In genomic region chr16:4814046-4814445, GRCh38 we compare ENCODE assay signal across 19 cellular contexts. TPM values are rescaled to one million over a fixed set of nuclear protein-coding genes. Genes with fewer than 3 reads are reported as not detected.
DNase-seq lines count a peak whose midpoint lies in the region; ATAC-seq, FAIRE-seq and TF ChIP-seq lines count a peak whose summit lies in the region.
"Had no signal": no experiment of that assay in that cellular context is flagged by ENCODE, and none has a peak within 500 bp of the region (broad histone marks: within the 10 kb centered on the region; RNA-seq: fewer than 3 reads in every experiment).

No MANE protein-coding gene starts in this region.

- no peak overlapping the region for H3K27ac ChIP-seq in GM12878 (ENCODE audit: control insufficient read depth, insufficient read depth)
- peak overlapping the region; percentile 57 to 94 (median 82) for H3K27ac ChIP-seq in heart left ventricle
- peak overlapping the region; percentile 48 to 61 for H3K27ac ChIP-seq in prostate gland
- H3K27ac ChIP-seq in thoracic aorta, result peak overlapping the region; percentile 22 to 43
- no peak overlapping the region for H3K27ac ChIP-seq in kidney (ENCODE audit: low read depth in 2 of 2, low read length in 2 of 2)
- H3K27ac ChIP-seq: GM23248 had no signal

- H3K9me3 ChIP-seq in GM12878 (replicated peaks; ENCODE audit: control insufficient read depth, insufficient read depth, low read length) (no peaks in the 10 kb centered on the region), heart left ventricle (no peaks in the 10 kb centered on the region), prostate gland (no peaks in the 10 kb centered on the region), thoracic aorta (no peaks in the 10 kb centered on the region), kidney (ENCODE audit: control insufficient read depth in 1 of 2, low read length in 2 of 2) (no peaks in the 10 kb centered on the region)

- CTCF ChIA-PET in GM12878 (lab: Yijun Ruan, JAX), result no interaction called here

- H3K4me1 ChIP-seq in GM12878 (ENCODE audit: control insufficient read depth, insufficient read depth, low read length) (no peaks in the 10 kb centered on the region), heart left ventricle (peaks cover 0 to 19% (median 2%) of the 10 kb centered on the region in 12 donors), prostate gland (replicated peaks) (peaks cover 9% of the 10 kb centered on the region), thoracic aorta (ENCODE audit: control insufficient read depth in 1 of 2, low read depth in 2 of 2) (peaks cover 0 to 17% of the 10 kb centered on the region in 2 donors), kidney (ENCODE audit: control insufficient read depth in 1 of 2, insufficient read depth in 1 of 2, low read depth in 1 of 2, low read length in 2 of 2) (no peaks in the 10 kb centered on the region)

- H3K4me3 ChIP-seq in GM12878, result no peak overlapping the region
- no peak overlapping the region for H3K4me3 ChIP-seq in heart left ventricle
- no peak overlapping the region for H3K4me3 ChIP-seq in prostate gland
- no peak overlapping the region for H3K4me3 ChIP-seq in thoracic aorta
- no peak overlapping the region for H3K4me3 ChIP-seq in kidney (ENCODE audit: low read length in 2 of 2)
- H3K4me3 ChIP-seq: GM23248 had no signal

- H4K20me1 ChIP-seq in GM12878 (ENCODE audit: control insufficient read depth, insufficient read depth), result no peaks in the 10 kb centered on the region

- TF ChIP-seq CTCF in GM12878 (IDR thresholded peaks at IDR 0.05 in 2 of 3, conservative IDR thresholded peaks at IDR 0.05 in 1 of 3; ENCODE audit: control insufficient read depth in 2 of 3, extremely low read depth in 1 of 3, insufficient read depth in 1 of 3, low read depth in 3 of 3, low read length in 3 of 3), result no peak
- no peak for TF ChIP-seq CTCF in heart left ventricle (IDR thresholded peaks at IDR 0.05)
- no peak for TF ChIP-seq CTCF in prostate gland (IDR thresholded peaks at IDR 0.05)
- TF ChIP-seq CTCF in thoracic aorta (IDR thresholded peaks at IDR 0.05), result no peak
- TF ChIP-seq CTCF in kidney (IDR thresholded peaks at IDR 0.05; ENCODE audit: borderline replicate concordance, extremely low read depth, insufficient read depth), result no peak

- POLR2A ChIA-PET in GM12878 (lab: Charles Lee), result interaction anchor here (0.7 kb wide), 1 partner anchor 346 kb away, joined by 4 read pairs; no protein-coding TSS in a partner anchor

- no peak overlapping the region for H3K4me2 ChIP-seq in GM12878 (ENCODE audit: control insufficient read depth, insufficient read depth)

- DNase-seq in GM12878 (ENCODE audit: low read depth, low spot score) (no peak), heart left ventricle (peak in 2 of 5 donors; percentile 50 to 63), prostate gland (ENCODE audit: low spot score) (no peak), thoracic aorta (ENCODE audit: low spot score) (no peak), GM12891 (ENCODE audit: insufficient read length, low spot score) (no peak), kidney (no peak), NCI-H69 (lab: John Stamatoyannopoulos, UW) (no peak)
- DNase-seq: AML-193; CD4-positive, CD25-positive, alpha-beta regulatory T cell; DMS79 treated with DMSO at 0.1 percent for 48 hours; GM23248; MV-4-11; NCI-H1436; NCI-H2081 treated with DMSO at 0.1 percent for 48 hours; NCI-H526; OCI-M1; RPMI8226 had no signal

- no peaks in the 10 kb centered on the region for H3K79me2 ChIP-seq in GM12878 (ENCODE audit: control insufficient read depth, insufficient read depth, low read length)

- H2AFZ ChIP-seq in GM12878 (ENCODE audit: control insufficient read depth, low read depth, low read length), result no peak overlapping the region
- H2AFZ ChIP-seq: GM23248 had no signal

- no peak for TF ChIP-seq EP300 in GM12878 (IDR thresholded peaks at IDR 0.05; ENCODE audit: borderline replicate concordance in 1 of 2, control insufficient read depth in 1 of 2, low read depth in 2 of 2, low read length in 2 of 2)

- RAD21 ChIA-PET in GM12878 (lab: Charles Lee; ENCODE audit: unreplicated experiment), result no interaction called here

- intact Hi-C loops in GM12878 (cut with micrococcal nuclease; ENCODE audit: unreplicated experiment), result no loop called here
- intact Hi-C loops in heart left ventricle (cut with DNase I), result loop anchor here in 1 of 10 donors (5.0 kb wide), 1 partner anchor 33 kb away; the partner anchor contains the start of genes GLYR1 and UBN1
- intact Hi-C loops in prostate gland (cut with DNase I), result no loop called here
- intact Hi-C loops in kidney (cut with DNase I), result no loop called here

- H3K9ac ChIP-seq in GM12878 (ENCODE audit: control insufficient read depth, insufficient read depth, low read length) (no peak overlapping the region), kidney (ENCODE audit: low read length in 2 of 2) (no peak overlapping the region)
- H3K9ac ChIP-seq: GM23248 had no signal

- no peak; the same call in 1 of the 2 replicates for TF ChIP-seq POLR2A in GM12878 (IDR thresholded peaks at IDR 0.05; ENCODE audit: low read depth, low read length)
- no peak for TF ChIP-seq POLR2A in heart left ventricle (IDR thresholded peaks at IDR 0.05)
- no peak for TF ChIP-seq POLR2A in prostate gland (IDR thresholded peaks at IDR 0.05)
- no peak for TF ChIP-seq POLR2A in GM12891 (IDR thresholded peaks at IDR 0.05; ENCODE audit: low read depth, low read length)

- TF ChIP-seq RAD21 in GM12878 (IDR thresholded peaks at IDR 0.05; ENCODE audit: insufficient read depth, low read depth, low read length), result no peak

- ATAC-seq in GM12878 (no peak), heart left ventricle (peak; percentile 77 to 89 (median 82)), thoracic aorta (ENCODE audit: insufficient number of reproducible peaks, low FRiP score, low read depth) (no peak)

- TSS peak; percentile 12 for BruUV-seq in GM12878 (replicated peaks; lab: Mats Ljungman, UMichigan)

- SMC1A ChIA-PET in GM12878 (lab: Charles Lee; ENCODE audit: uncharacterized antibody, unreplicated experiment), result no interaction called here

- in situ Hi-C loops in GM12878 (cut with MboI), result no loop called here

- H3K36me3 ChIP-seq in GM12878 (ENCODE audit: control insufficient read depth in 2 of 2, insufficient read depth in 2 of 2, low read length in 1 of 2) (peaks cover 21 to 24% of the 10 kb centered on the region in 2 experiments), heart left ventricle (peaks cover 0 to 100% (median 96%) of the 10 kb centered on the region in 9 donors), prostate gland (peaks cover 0 to 6% of the 10 kb centered on the region in 2 donors), thoracic aorta (peaks cover 66% of the 10 kb centered on the region), kidney (ENCODE audit: control insufficient read depth in 1 of 2, insufficient read depth in 2 of 2, low read length in 2 of 2) (peaks cover 23 to 41% of the 10 kb centered on the region in 2 donors)

- H3K27me3 ChIP-seq in GM12878 (replicated peaks in 1 of 2; ENCODE audit: control insufficient read depth in 2 of 2, insufficient read depth in 2 of 2, low read length in 1 of 2) (no peaks in the 10 kb centered on the region), heart left ventricle (no peaks in the 10 kb centered on the region), prostate gland (replicated peaks; ENCODE audit: insufficient read depth) (no peaks in the 10 kb centered on the region), thoracic aorta (replicated peaks; ENCODE audit: insufficient read depth) (no peaks in the 10 kb centered on the region)

- FAIRE-seq in GM12878 (lab: Jason Lieb, UNC), result no peak
- FAIRE-seq in GM12891 (lab: Jason Lieb, UNC), result no peak
- no peak for FAIRE-seq in kidney (lab: Jason Lieb, UNC)
- FAIRE-seq: G401.6 had no signal

RNA-seq across cellular contexts. Expression of gene ROGDI, which starts 11.6 kb away (rescaled TPM):
- 14.3 and 14.6 TPM in 2 replicates for total RNA-seq in GM12878 (2013; cell fraction: nucleolus; rRNA removed)
- 11.6 and 15.9 TPM in 2 replicates for total RNA-seq in GM12878 (2014; rRNA removed)
- total RNA-seq in GM12878 (2014; rRNA removed; fragmentation: Illumina TruSeq; extraction: Trizol), result 7.9 and 8.0 TPM in 2 replicates
- total RNA-seq in GM12878 (2021), result 13.7 and 14.7 TPM in 2 replicates
- polyA plus RNA-seq in GM12878 (2011; ENCODE audit: low read depth), result 5.7 TPM
- polyA plus RNA-seq in GM12878 (2011; rRNA removed), result 8.5 and 12.9 TPM in 2 replicates
- polyA plus RNA-seq in GM12878 (2011; cell fraction: cytosol; rRNA removed), result 20.4 and 28.6 TPM in 2 replicates
- polyA plus RNA-seq in GM12878 (2011; cell fraction: nucleus; rRNA removed), result 58.6 and 63.0 TPM in 2 replicates
- 18.5 and 22.9 TPM in 2 replicates for polyA plus RNA-seq in GM12878 (2012)
- 1.9 and 7.6 TPM in 2 replicates for polyA plus RNA-seq in GM12878 (2014; fragmentation: Illumina TruSeq; extraction: Trizol)
- 1 to 10 TPM in 1 of 2 experiments, under 1 TPM in 1; 0.40 to 2.2 TPM for polyA plus RNA-seq in GM12878 (2014; fragmentation: Nextera tagmentation; extraction: Ambion mirVana)
- 21.3 and 22.8 TPM in 2 replicates for polyA plus RNA-seq in GM12878 (2014; rRNA removed)
- polyA plus RNA-seq in GM12878 (2016; fragmentation: Nextera tagmentation; extraction: Ambion mirVana), result 10 to 100 TPM; 23.1 to 23.5 TPM
- polyA minus RNA-seq in GM12878 (2011; rRNA and poly(A)+ RNA removed), result 4.5 and 13.1 TPM in 2 replicates
- 4.7 and 8.5 TPM in 2 replicates for polyA minus RNA-seq in GM12878 (2011; cell fraction: cytosol; rRNA and poly(A)+ RNA removed)
- polyA minus RNA-seq in GM12878 (2011; cell fraction: nucleus; rRNA and poly(A)+ RNA removed), result 4.4 and 7.1 TPM in 2 replicates
- 100 to 1,000 TPM in 4 of 9 donors, 10 to 100 TPM in 5; 58.4 to 167 (median 95.0) TPM for total RNA-seq in heart left ventricle
- polyA plus RNA-seq in heart left ventricle, result 100 to 1,000 TPM in 1 of 2 donors, 10 to 100 TPM in 1; 43.4 to 134 TPM
- 10 to 100 TPM; 37.5 to 46.9 TPM for total RNA-seq in prostate gland
- total RNA-seq in thoracic aorta, result 10 to 100 TPM in 1 of 2 donors, 1 to 10 TPM in 1; 4.2 to 23.7 TPM
- 10.1 TPM for polyA plus RNA-seq in GM12891 (2012; ENCODE audit: low read depth, missing spikeins)
- total RNA-seq in kidney, result 20.8 TPM
- polyA plus RNA-seq in kidney (ENCODE audit: insufficient read depth, low read depth, low replicate concordance), result 86.1 TPM

RNA-seq across cellular contexts. Expression of gene SMIM22, which starts 18.9 kb away (rescaled TPM):
- not detected in 2 replicates for total RNA-seq in GM12878 (2013; cell fraction: nucleolus; rRNA removed)
- total RNA-seq in GM12878 (2014; rRNA removed) (not detected in 2 replicates), GM12878 (2014; rRNA removed; fragmentation: Illumina TruSeq; extraction: Trizol) (not detected in 2 replicates), GM12878 (2021) (0.61 TPM in 1 of 2 replicates, not detected in the other), heart left ventricle (not detected), prostate gland (10 to 100 TPM in 1 of 2 donors, 1 to 10 TPM in 1; 5.6 to 29.0 TPM), thoracic aorta (not detected), kidney (36.5 TPM)
- polyA plus RNA-seq in GM12878 (2011; ENCODE audit: low read depth), result not detected
- polyA plus RNA-seq in GM12878 (2011; rRNA removed) (0.26 and 0.83 TPM in 2 replicates), GM12878 (2014; fragmentation: Illumina TruSeq; extraction: Trizol) (not detected in 2 replicates), GM12878 (2014; fragmentation: Nextera tagmentation; extraction: Ambion mirVana) (not detected), GM12878 (2014; rRNA removed) (not detected in 2 replicates), GM12878 (2016; fragmentation: Nextera tagmentation; extraction: Ambion mirVana) (not detected), heart left ventricle (not detected), kidney (ENCODE audit: insufficient read depth, low read depth, low replicate concordance) (74.2 TPM)
- 1.3 TPM in 2 replicates for polyA plus RNA-seq in GM12878 (2011; cell fraction: cytosol; rRNA removed)
- 1.5 and 2.1 TPM in 2 replicates for polyA plus RNA-seq in GM12878 (2011; cell fraction: nucleus; rRNA removed)
- not detected in 2 replicates for polyA plus RNA-seq in GM12878 (2012)
- not detected in 2 replicates for polyA minus RNA-seq in GM12878 (2011; rRNA and poly(A)+ RNA removed)
- not detected in 2 replicates for polyA minus RNA-seq in GM12878 (2011; cell fraction: cytosol; rRNA and poly(A)+ RNA removed)
- polyA minus RNA-seq in GM12878 (2011; cell fraction: nucleus; rRNA and poly(A)+ RNA removed), result not detected in 2 replicates
- not detected for polyA plus RNA-seq in GM12891 (2012; ENCODE audit: low read depth, missing spikeins)
- total RNA-seq: CD4-positive, CD25-positive, alpha-beta regulatory T cell; GM23248; HT1080 had no signal
- polyA plus RNA-seq: CD4-positive, CD25-positive, alpha-beta regulatory T cell; GM23248 had no signal

RNA-seq across cellular contexts. Expression of gene SEPTIN12, which starts 25.9 kb away (rescaled TPM):
- total RNA-seq in GM12878 (2013; cell fraction: nucleolus; rRNA removed), result not detected in 2 replicates
- not detected in 2 replicates for total RNA-seq in GM12878 (2014; rRNA removed)
- total RNA-seq in GM12878 (2014; rRNA removed; fragmentation: Illumina TruSeq; extraction: Trizol), result not detected in 2 replicates
- total RNA-seq in GM12878 (2021), result not detected in 2 replicates
- polyA plus RNA-seq in GM12878 (2011; ENCODE audit: low read depth), result not detected
- not detected in 2 replicates for polyA plus RNA-seq in GM12878 (2011; rRNA removed)
- polyA plus RNA-seq in GM12878 (2011; cell fraction: cytosol; rRNA removed), result not detected in 2 replicates
- 0.24 TPM in 1 of 2 replicates, not detected in the other for polyA plus RNA-seq in GM12878 (2011; cell fraction: nucleus; rRNA removed)
- not detected in 2 replicates for polyA plus RNA-seq in GM12878 (2012)
- polyA plus RNA-seq in GM12878 (2014; fragmentation: Illumina TruSeq; extraction: Trizol), result not detected in 2 replicates
- polyA plus RNA-seq in GM12878 (2014; fragmentation: Nextera tagmentation; extraction: Ambion mirVana), result not detected
- not detected in 2 replicates for polyA plus RNA-seq in GM12878 (2014; rRNA removed)
- polyA plus RNA-seq in GM12878 (2016; fragmentation: Nextera tagmentation; extraction: Ambion mirVana), result not detected
- not detected in 2 replicates for polyA minus RNA-seq in GM12878 (2011; rRNA and poly(A)+ RNA removed)
- polyA minus RNA-seq in GM12878 (2011; cell fraction: cytosol; rRNA and poly(A)+ RNA removed), result not detected in 2 replicates
- not detected in 2 replicates for polyA minus RNA-seq in GM12878 (2011; cell fraction: nucleus; rRNA and poly(A)+ RNA removed)
- under 1 TPM in 1 of 9 donors, not detected in 8; 0.32 TPM for total RNA-seq in heart left ventricle
- not detected for polyA plus RNA-seq in heart left ventricle
- total RNA-seq in prostate gland, result 10 to 100 TPM in 1 of 2 donors, not detected in 1; 10.8 TPM
- total RNA-seq in thoracic aorta, result not detected
- polyA plus RNA-seq in GM12891 (2012; ENCODE audit: low read depth, missing spikeins), result not detected
- total RNA-seq in kidney, result not detected
- not detected for polyA plus RNA-seq in kidney (ENCODE audit: insufficient read depth, low read depth, low replicate concordance)
- total RNA-seq: GM23248, HT1080 had no signal
- polyA plus RNA-seq: CD4-positive, CD25-positive, alpha-beta regulatory T cell; GM23248 had no signal

RNA-seq across cellular contexts. Expression of gene GLYR1, which starts 33.0 kb away (rescaled TPM):
- 63.8 and 64.6 TPM in 2 replicates for total RNA-seq in GM12878 (2013; cell fraction: nucleolus; rRNA removed)
- total RNA-seq in GM12878 (2014; rRNA removed), result 31.1 and 40.9 TPM in 2 replicates
- total RNA-seq in GM12878 (2014; rRNA removed; fragmentation: Illumina TruSeq; extraction: Trizol), result 48.8 and 50.3 TPM in 2 replicates
- total RNA-seq in GM12878 (2021), result 81.9 and 90.2 TPM in 2 replicates
- 18.7 TPM for polyA plus RNA-seq in GM12878 (2011; ENCODE audit: low read depth)
- 49.7 and 50.4 TPM in 2 replicates for polyA plus RNA-seq in GM12878 (2011; rRNA removed)
- polyA plus RNA-seq in GM12878 (2011; cell fraction: cytosol; rRNA removed), result 46.6 and 56.8 TPM in 2 replicates
- polyA plus RNA-seq in GM12878 (2011; cell fraction: nucleus; rRNA removed), result 46.2 and 60.9 TPM in 2 replicates
- 31.8 and 36.9 TPM in 2 replicates for polyA plus RNA-seq in GM12878 (2012)
- polyA plus RNA-seq in GM12878 (2014; fragmentation: Illumina TruSeq; extraction: Trizol), result 82.7 and 83.3 TPM in 2 replicates
- polyA plus RNA-seq in GM12878 (2014; fragmentation: Nextera tagmentation; extraction: Ambion mirVana), result 10 to 100 TPM in 1 of 2 experiments, 1 to 10 TPM in 1; 7.3 to 10.1 TPM
- 69.7 and 74.8 TPM in 2 replicates for polyA plus RNA-seq in GM12878 (2014; rRNA removed)
- polyA plus RNA-seq in GM12878 (2016; fragmentation: Nextera tagmentation; extraction: Ambion mirVana), result 10 to 100 TPM; 63.9 to 68.9 TPM
- 34.6 and 53.1 TPM in 2 replicates for polyA minus RNA-seq in GM12878 (2011; rRNA and poly(A)+ RNA removed)
- polyA minus RNA-seq in GM12878 (2011; cell fraction: cytosol; rRNA and poly(A)+ RNA removed), result 14.2 and 14.7 TPM in 2 replicates
- 26.4 and 31.8 TPM in 2 replicates for polyA minus RNA-seq in GM12878 (2011; cell fraction: nucleus; rRNA and poly(A)+ RNA removed)
- 10 to 100 TPM; 54.3 to 96.6 (median 75.8) TPM for total RNA-seq in heart left ventricle
- polyA plus RNA-seq in heart left ventricle, result 10 to 100 TPM; 51.3 to 67.2 TPM
- 10 to 100 TPM; 57.4 to 60.8 TPM for total RNA-seq in prostate gland
- 10 to 100 TPM; 28.4 to 59.5 TPM for total RNA-seq in thoracic aorta
- polyA plus RNA-seq in GM12891 (2012; ENCODE audit: low read depth, missing spikeins), result 38.9 TPM
- total RNA-seq in kidney, result 119 TPM
- 47.9 TPM for polyA plus RNA-seq in kidney (ENCODE audit: insufficient read depth, low read depth, low replicate concordance)

RNA-seq across cellular contexts. Expression of gene UBN1, which starts 33.2 kb away (rescaled TPM):
- 39.4 and 43.9 TPM in 2 replicates for total RNA-seq in GM12878 (2013; cell fraction: nucleolus; rRNA removed)
- 12.4 and 14.2 TPM in 2 replicates for total RNA-seq in GM12878 (2014; rRNA removed)
- 11.8 and 13.6 TPM in 2 replicates for total RNA-seq in GM12878 (2014; rRNA removed; fragmentation: Illumina TruSeq; extraction: Trizol)
- 28.0 and 32.5 TPM in 2 replicates for total RNA-seq in GM12878 (2021)
- polyA plus RNA-seq in GM12878 (2011; ENCODE audit: low read depth), result 12.0 TPM
- polyA plus RNA-seq in GM12878 (2011; rRNA removed), result 7.8 and 10.5 TPM in 2 replicates
- polyA plus RNA-seq in GM12878 (2011; cell fraction: cytosol; rRNA removed), result 12.5 and 14.0 TPM in 2 replicates
- polyA plus RNA-seq in GM12878 (2011; cell fraction: nucleus; rRNA removed), result 25.8 and 36.6 TPM in 2 replicates
- polyA plus RNA-seq in GM12878 (2012), result 15.8 and 17.6 TPM in 2 replicates
- polyA plus RNA-seq in GM12878 (2014; fragmentation: Illumina TruSeq; extraction: Trizol), result 17.5 and 23.2 TPM in 2 replicates
- polyA plus RNA-seq in GM12878 (2014; fragmentation: Nextera tagmentation; extraction: Ambion mirVana), result 1 to 10 TPM; 2.1 to 2.2 TPM
- polyA plus RNA-seq in GM12878 (2014; rRNA removed), result 16.8 and 18.8 TPM in 2 replicates
- polyA plus RNA-seq in GM12878 (2016; fragmentation: Nextera tagmentation; extraction: Ambion mirVana), result 10 to 100 TPM; 12.6 to 14.6 TPM
- 16.2 and 23.3 TPM in 2 replicates for polyA minus RNA-seq in GM12878 (2011; rRNA and poly(A)+ RNA removed)
- 5.1 and 8.0 TPM in 2 replicates for polyA minus RNA-seq in GM12878 (2011; cell fraction: cytosol; rRNA and poly(A)+ RNA removed)
- 11.2 and 28.0 TPM in 2 replicates for polyA minus RNA-seq in GM12878 (2011; cell fraction: nucleus; rRNA and poly(A)+ RNA removed)
- 10 to 100 TPM; 25.0 to 77.9 (median 32.7) TPM for total RNA-seq in heart left ventricle
- polyA plus RNA-seq in heart left ventricle, result 10 to 100 TPM; 20.3 to 34.2 TPM
- 10 to 100 TPM; 28.2 to 56.9 TPM for total RNA-seq in prostate gland
- 10 to 100 TPM; 27.1 to 37.0 TPM for total RNA-seq in thoracic aorta
- 15.2 TPM for polyA plus RNA-seq in GM12891 (2012; ENCODE audit: low read depth, missing spikeins)
- total RNA-seq in kidney, result 28.6 TPM
- 6.1 TPM for polyA plus RNA-seq in kidney (ENCODE audit: insufficient read depth, low read depth, low replicate concordance)

Comparison
In these comparisons a context has a peak if more than half of its experiments do, and no peak if none do; other contexts are left out.
1. ATAC-seq: peak in heart left ventricle (4 of 4); none in GM12878 (single experiment) and thoracic aorta (single experiment).
2. H3K27ac ChIP-seq: peak in heart left ventricle (12 of 12), prostate gland (2 of 2) and thoracic aorta (2 of 2); none in GM12878 (single experiment) and kidney (0 of 2).
3. RNA of gene SMIM22, which starts 18.9 kb away (total RNA-seq): 36.5 TPM in kidney (single experiment) and 5.6 to 29.0 TPM in prostate gland; 0.61 TPM in GM12878, not detected in heart left ventricle and not detected in thoracic aorta; every median in the first group is over 4 times any median in the second.